ENCODE assay signal across 8 cellular contexts in genomic region chr7:140326116-140326928, GRCh38.
DNase-seq lines count a peak whose midpoint lies in the region; ATAC-seq and TF ChIP-seq lines count a peak whose summit lies in the region.

No MANE protein-coding gene starts in this region.

- no peak for ATAC-seq in GM21825 (IDR thresholded peaks at IDR 0.05; ENCODE audit: unreplicated experiment)

- H3K27ac ChIP-seq in muscle layer of colon (ENCODE audit: low read depth, low read length) = peak overlapping the region; percentile 64

- no peaks in the 10 kb centered on the region for H3K36me3 ChIP-seq in muscle layer of colon (ENCODE audit: insufficient read depth, low read length)

- peaks cover 18% of the 10 kb centered on the region for H3K4me1 ChIP-seq in muscle layer of colon (ENCODE audit: insufficient read depth, low read length)

- peak overlapping the region; percentile 6 for H3K9ac ChIP-seq in muscle layer of colon (ENCODE audit: low read length)

- peak; percentile 86 for TF ChIP-seq CTCF in AG09309 (IDR thresholded peaks at IDR 0.05; ENCODE audit: control insufficient read depth, insufficient read depth, low read depth, low read length, missing control alignments)
- peak; percentile 94 for TF ChIP-seq CTCF in epithelial cell of proximal tubule (conservative IDR thresholded peaks at IDR 0.05; ENCODE audit: low read depth, low read length)

- H3K4me3 ChIP-seq in AG09309 (ENCODE audit: control insufficient read depth, low read depth, low read length) = no peak overlapping the region
- H3K4me3 ChIP-seq in epithelial cell of proximal tubule (ENCODE audit: low read depth, low read length) = peak overlapping the region; percentile 45
- peak overlapping the region in 1 of 2 donors; percentile 46 for H3K4me3 ChIP-seq in muscle layer of colon (ENCODE audit: low read depth in 1 of 2, low read length in 2 of 2)

- DNase-seq in AG09309 (ENCODE audit: low read depth) (peak; percentile 39), GM19238 (ENCODE audit: insufficient read length, low spot score) (peak; percentile 48), NCI-H748 (lab: John Stamatoyannopoulos, UW; ENCODE audit: unreplicated experiment) (peak; percentile 74), activated T-cell treated with anti-CD3 and anti-CD28 coated beads for 4 hours (peak; percentile 36), epithelial cell of proximal tubule (ENCODE audit: low read depth) (no peak)
- DNase-seq in stimulated activated naive CD4-positive, alpha-beta T cell treated with Interleukin-2 at 50 U/mL for 16 hours (lab: John Stamatoyannopoulos, UW) = peak; percentile 40

- H3K9me3 ChIP-seq in muscle layer of colon (ENCODE audit: low read length) = no peaks in the 10 kb centered on the region

- no peaks in the 10 kb centered on the region for H3K27me3 ChIP-seq in muscle layer of colon (ENCODE audit: control insufficient read depth in 1 of 2, insufficient read depth in 2 of 2, low read length in 2 of 2)
